In genomic region chr10:68327889-68328786, GRCh38 we compare ENCODE assay signal across 7 cellular contexts. TPM values are rescaled to one million over a fixed set of nuclear protein-coding genes. Genes with fewer than 3 reads are reported as not detected.
DNase-seq lines count a peak whose midpoint lies in the region; ATAC-seq and TF ChIP-seq lines count a peak whose summit lies in the region.

No MANE protein-coding gene starts in this region.

- peak overlapping the region; percentile 73 to 100 (median 99) for H3K27ac ChIP-seq in gastrocnemius medialis

- TF ChIP-seq CTCF in gastrocnemius medialis (IDR thresholded peaks at IDR 0.05 in 4 of 5, conservative IDR thresholded peaks at IDR 0.05 in 1 of 5), result no peak

- TF ChIP-seq POLR2A in gastrocnemius medialis (IDR thresholded peaks at IDR 0.05), result peak in 1 of 2 donors; percentile 8

- intact Hi-C loops in gastrocnemius medialis (cut with DNase I; ENCODE audit: low total_unique reads), result no loop called here

- H3K36me3 ChIP-seq in ES-I3 (ENCODE audit: insufficient read depth, low read length) (no peaks in the 10 kb centered on the region), gastrocnemius medialis (no peaks in the 10 kb centered on the region)

- H3K9me3 ChIP-seq in ES-I3 (ENCODE audit: control insufficient read depth, insufficient read depth, low read length) (no peaks in the 10 kb centered on the region), gastrocnemius medialis (no peaks in the 10 kb centered on the region)

- peak overlapping the region; percentile 28 for H3K27ac Mint-ChIP-seq in activated CD8-positive, alpha-beta T cell treated with anti-CD3 and anti-CD28 coated beads, Interleukin-2, amount 10 ng/mL, durations not matched to agents 7 days and 5 days
- H3K27ac Mint-ChIP-seq in stimulated activated effector memory CD8-positive, alpha-beta T cell treated with anti-CD3 and anti-CD28 coated beads, Interleukin-12 subunit alpha, Interleukin-12 subunit beta, amount 100 ng/mL, for 72 hours, result no peak overlapping the region

- in situ Hi-C loops in gastrocnemius medialis (cut with MboI; ENCODE audit: low sequenced_read_pairs in 4 of 4), result loop anchor here in 3 of 4 donors (10.0 to 25.0 kb wide), 3 partner anchors 253 to 441 kb away; partner anchors contain the start of genes HERC4 (in 2 of the 3) and SIRT1 (in 1 of the 3)

- H3K27me3 Mint-ChIP-seq in activated CD8-positive, alpha-beta T cell treated with anti-CD3 and anti-CD28 coated beads, Interleukin-2, amount 10 ng/mL, durations not matched to agents 7 days and 5 days (ENCODE audit: low read depth), result peaks cover 2% of the 10 kb centered on the region

- no peak for ATAC-seq in activated CD8-positive, alpha-beta T cell treated with anti-CD3 and anti-CD28 coated beads, Interleukin-2, amount 10 ng/mL, durations not matched to agents 7 days and 5 days
- peak; percentile 13 to 19 for ATAC-seq in gastrocnemius medialis
- ATAC-seq in stimulated activated effector memory CD8-positive, alpha-beta T cell treated with anti-CD3 and anti-CD28 coated beads, Interleukin-12 subunit alpha, Interleukin-12 subunit beta, amount 100 ng/mL, for 72 hours, result no peak
- ATAC-seq in GM18867 (IDR thresholded peaks at IDR 0.05; ENCODE audit: unreplicated experiment), result no peak

- peak overlapping the region; percentile 4 for H3K4me3 Mint-ChIP-seq in activated CD8-positive, alpha-beta T cell treated with anti-CD3 and anti-CD28 coated beads, Interleukin-2, amount 10 ng/mL, durations not matched to agents 7 days and 5 days
- H3K4me3 Mint-ChIP-seq in stimulated activated effector memory CD8-positive, alpha-beta T cell treated with anti-CD3 and anti-CD28 coated beads, Interleukin-12 subunit alpha, Interleukin-12 subunit beta, amount 100 ng/mL, for 72 hours, result no peak overlapping the region

- DNase-seq in MV-4-11 (lab: John Stamatoyannopoulos, UW), result peak; percentile 88
- DNase-seq in activated CD8-positive, alpha-beta T cell treated with anti-CD3 and anti-CD28 coated beads, Interleukin-2, amount 10 ng/mL, durations not matched to agents 7 days and 5 days, result no peak
- DNase-seq in germinal center (ENCODE audit: low spot score), result peak; percentile 19
- DNase-seq in gastrocnemius medialis, result no peak
- DNase-seq in stimulated activated effector memory CD8-positive, alpha-beta T cell treated with anti-CD3 and anti-CD28 coated beads, Interleukin-12 subunit alpha, Interleukin-12 subunit beta, amount 100 ng/mL, for 72 hours (ENCODE audit: low spot score in 2 of 2), result no peak

- CTCF ChIA-PET in activated CD8-positive, alpha-beta T cell treated with anti-CD3 and anti-CD28 coated beads, Interleukin-2, amount 10 ng/mL, durations not matched to agents 7 days and 5 days (lab: Charles Lee), result no interaction called here

- peak overlapping the region; percentile 2; the same call in 1 of the 2 replicates for H3K9ac ChIP-seq in ES-I3 (ENCODE audit: low read depth, low read length)

- POLR2A ChIA-PET in activated CD8-positive, alpha-beta T cell treated with anti-CD3 and anti-CD28 coated beads, Interleukin-2, amount 10 ng/mL, durations not matched to agents 7 days and 5 days (lab: Charles Lee), result no interaction called here

- H3K36me3 Mint-ChIP-seq in activated CD8-positive, alpha-beta T cell treated with anti-CD3 and anti-CD28 coated beads, Interleukin-2, amount 10 ng/mL, durations not matched to agents 7 days and 5 days (ENCODE audit: low read depth), result peaks cover 10% of the 10 kb centered on the region
- H3K36me3 Mint-ChIP-seq in stimulated activated effector memory CD8-positive, alpha-beta T cell treated with anti-CD3 and anti-CD28 coated beads, Interleukin-12 subunit alpha, Interleukin-12 subunit beta, amount 100 ng/mL, for 72 hours, result peaks cover 23% of the 10 kb centered on the region

- H3K4me1 ChIP-seq in ES-I3 (ENCODE audit: insufficient read depth, low read length), result 0 out of 2 replicates have a peak, but pooled peaks cover 5% of the 10 kb centered on the region
- H3K4me1 ChIP-seq in gastrocnemius medialis, result peaks cover 14 to 21% of the 10 kb centered on the region in 2 donors

- peak overlapping the region; percentile 26 to 36 (median 34) for H3K4me3 ChIP-seq in gastrocnemius medialis

- H3K27me3 ChIP-seq in gastrocnemius medialis, result no peaks in the 10 kb centered on the region

- peaks cover 21% of the 10 kb centered on the region for H3K4me1 Mint-ChIP-seq in activated CD8-positive, alpha-beta T cell treated with anti-CD3 and anti-CD28 coated beads, Interleukin-2, amount 10 ng/mL, durations not matched to agents 7 days and 5 days (ENCODE audit: low read depth)
- peaks cover 31% of the 10 kb centered on the region for H3K4me1 Mint-ChIP-seq in stimulated activated effector memory CD8-positive, alpha-beta T cell treated with anti-CD3 and anti-CD28 coated beads, Interleukin-12 subunit alpha, Interleukin-12 subunit beta, amount 100 ng/mL, for 72 hours

- H3K9me3 Mint-ChIP-seq in activated CD8-positive, alpha-beta T cell treated with anti-CD3 and anti-CD28 coated beads, Interleukin-2, amount 10 ng/mL, durations not matched to agents 7 days and 5 days (ENCODE audit: insufficient read depth), result no peaks in the 10 kb centered on the region
- no peaks in the 10 kb centered on the region for H3K9me3 Mint-ChIP-seq in stimulated activated effector memory CD8-positive, alpha-beta T cell treated with anti-CD3 and anti-CD28 coated beads, Interleukin-12 subunit alpha, Interleukin-12 subunit beta, amount 100 ng/mL, for 72 hours

RNA-seq across cellular contexts. Expression of gene HNRNPH3, which starts 3.7 kb away (rescaled TPM):
- 100 to 1,000 TPM; 114 to 122 TPM for total RNA-seq in activated CD8-positive, alpha-beta T cell treated with anti-CD3 and anti-CD28 coated beads, Interleukin-2, amount 10 ng/mL, durations not matched to agents 7 days and 5 days
- 10 to 100 TPM; 19.7 to 51.6 (median 25.8) TPM for total RNA-seq in gastrocnemius medialis

RNA-seq across cellular contexts. Expression of gene PBLD, which starts 4.6 kb away (rescaled TPM):
- total RNA-seq in activated CD8-positive, alpha-beta T cell treated with anti-CD3 and anti-CD28 coated beads, Interleukin-2, amount 10 ng/mL, durations not matched to agents 7 days and 5 days, result 1 to 10 TPM in 1 of 2 experiments, under 1 TPM in 1; 0.97 to 1.3 TPM
- total RNA-seq in gastrocnemius medialis, result 1 to 10 TPM; 1.9 to 4.8 (median 3.0) TPM

Comparison
In these comparisons a context has a peak if more than half of its experiments do, and no peak if none do; other contexts are left out.
1. DNase-seq: peak in MV-4-11 (single experiment) and germinal center (single experiment); none in activated CD8-positive, alpha-beta T cell treated with anti-CD3 and anti-CD28 coated beads, Interleukin-2, amount 10 ng/mL, durations not matched to agents 7 days and 5 days (single experiment), gastrocnemius medialis (0 of 2) and stimulated activated effector memory CD8-positive, alpha-beta T cell treated with anti-CD3 and anti-CD28 coated beads, Interleukin-12 subunit alpha, Interleukin-12 subunit beta, amount 100 ng/mL, for 72 hours (0 of 2).
2. ATAC-seq: peak in gastrocnemius medialis (2 of 2); none in activated CD8-positive, alpha-beta T cell treated with anti-CD3 and anti-CD28 coated beads, Interleukin-2, amount 10 ng/mL, durations not matched to agents 7 days and 5 days (single experiment), stimulated activated effector memory CD8-positive, alpha-beta T cell treated with anti-CD3 and anti-CD28 coated beads, Interleukin-12 subunit alpha, Interleukin-12 subunit beta, amount 100 ng/mL, for 72 hours (single experiment) and GM18867 (single experiment).